In the genomic region with DNA sequence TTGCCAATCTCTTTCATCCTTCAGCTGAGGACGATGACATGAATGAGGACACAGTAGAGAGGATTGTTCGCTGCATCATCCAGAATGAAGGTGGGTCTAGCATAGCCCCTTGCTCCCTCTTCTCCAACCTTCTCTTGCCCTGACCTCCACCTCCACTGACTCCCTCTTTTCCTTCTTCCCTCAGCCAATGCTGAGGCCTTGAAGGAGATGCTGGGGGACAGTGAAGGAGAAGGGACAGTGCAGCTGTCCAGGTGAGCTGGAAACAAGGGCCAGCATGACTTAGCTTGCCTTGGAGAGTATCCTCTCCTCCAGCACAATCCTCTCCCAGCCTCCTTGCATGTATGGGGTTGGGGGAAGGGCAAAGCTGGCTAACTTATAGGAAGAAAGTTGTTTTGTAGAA, we compare ENCODE assay signal across 1 cellular context.
TF ChIP-seq lines count a peak whose summit lies in the region.

No MANE protein-coding gene starts in this region.

TF ChIP-seq in HEK293, 187 proteins besides CTCF, POLR2A, EP300 and RAD21 (continued from another document):
- TF ChIP-seq ZNF366 (tag by site-specific recombination; conservative IDR thresholded peaks at IDR 0.05) = peak; percentile 35; the same call in 1 of the 2 replicates
